ENCODE assay signal across 8 cellular contexts in the genomic region with DNA sequence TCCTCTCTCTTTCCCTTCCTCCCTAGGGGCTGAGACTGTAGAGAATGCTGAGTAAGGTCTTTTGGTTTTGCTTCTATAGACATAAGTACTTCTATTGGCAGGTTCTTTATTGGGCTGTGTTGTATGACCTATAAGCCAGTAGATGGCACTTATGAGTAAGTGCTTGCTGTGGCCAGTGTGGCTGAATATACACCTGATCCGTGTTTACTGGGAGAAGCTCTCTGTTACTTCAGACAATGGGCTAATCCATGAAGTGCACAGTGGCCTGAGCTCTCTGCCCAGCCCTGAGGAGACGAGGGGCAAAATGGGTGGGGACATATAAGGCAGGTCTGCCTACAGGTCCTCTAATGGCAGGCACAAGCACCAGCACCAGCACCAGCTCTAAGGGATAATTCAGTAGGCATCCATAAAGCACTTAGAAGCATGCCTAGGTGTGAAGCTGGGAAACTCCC.
DNase-seq lines count a peak whose midpoint lies in the region; ATAC-seq, FAIRE-seq and TF ChIP-seq lines count a peak whose summit lies in the region.

No MANE protein-coding gene starts in this region.

- H3K18ac ChIP-seq in H1 (ENCODE audit: extremely low read depth, low read length): 0 out of 2 replicates have a peak overlapping the region, but pooled peaks have one; percentile 9

- H3K27ac Mint-ChIP-seq in osteocyte (ENCODE audit: unreplicated experiment): no peak overlapping the region

- no peak overlapping the region for H2BK12ac ChIP-seq in H1 (ENCODE audit: low read depth, low read length)

- no peak overlapping the region for H4K5ac ChIP-seq in H1 (ENCODE audit: insufficient read length, low read depth, low read length)

- H3K36me3 Mint-ChIP-seq in osteocyte (ENCODE audit: unreplicated experiment): peaks cover 8% of the 10 kb centered on the region
- H3K36me3 Mint-ChIP-seq in activated T-cell treated with anti-CD3 and anti-CD28 coated beads, Interleukin-2, amount 50 U/mL, for 4 hours (ENCODE audit: insufficient read depth): no peaks in the 10 kb centered on the region

- no peak overlapping the region for H3K4me2 ChIP-seq in H1 (ENCODE audit: insufficient read depth in 1 of 2, low read depth in 2 of 2, low read length in 2 of 2)

- no peak overlapping the region for H2AK5ac ChIP-seq in H1 (ENCODE audit: low read depth, low read length)

- peak overlapping the region; percentile 98 for H2AFZ ChIP-seq in H1 (ENCODE audit: low read length)

- no peaks in the 10 kb centered on the region for H3K79me1 ChIP-seq in H1 (ENCODE audit: low read depth, low read length)

- H3K4me3 ChIP-seq in H1 (ENCODE audit: extremely low read depth in 1 of 4, insufficient read depth in 2 of 4, low read depth in 3 of 4, low read length in 4 of 4): no peak overlapping the region

- DNase-seq in D721Med (ENCODE audit: insufficient read length, low spot score): no peak
- DNase-seq in GM19239 (ENCODE audit: insufficient read length, low spot score): peak; percentile 4
- peak; percentile 18 for DNase-seq in NCI-H774 (lab: John Stamatoyannopoulos, UW)
- DNase-seq in H1 (ENCODE audit: low read depth in 1 of 2, low spot score in 2 of 2): peak in 1 of 2 experiments; percentile 48
- DNase-seq in osteocyte (ENCODE audit: extremely low spot score, unreplicated experiment): no peak
- DNase-seq in activated T-cell treated with anti-CD3 and anti-CD28 coated beads, Interleukin-2, amount 50 U/mL, for 4 hours: no peak
- DNase-seq in stimulated activated CD8-positive, alpha-beta memory T cell treated with anti-CD3 and anti-CD28 coated beads, Interleukin-4, amount 100 ng/mL, for 48 hours: no peak

- no peak overlapping the region for H4K91ac ChIP-seq in H1 (replicated peaks; ENCODE audit: insufficient read length, low read length)

- FAIRE-seq in D721Med (lab: Jason Lieb, UNC) (no peak), GM19239 (lab: Jason Lieb, UNC) (peak; percentile 59), H1 (lab: Jason Lieb, UNC) (peak; percentile 90)

- no peak overlapping the region for H2BK5ac ChIP-seq in H1 (ENCODE audit: low read depth, low read length)

- no peak overlapping the region for H2BK15ac ChIP-seq in H1 (ENCODE audit: low read length)

- no peaks in the 10 kb centered on the region for H3K36me3 ChIP-seq in H1 (ENCODE audit: control insufficient read depth in 2 of 4, insufficient read depth in 4 of 4, low read length in 3 of 4)

- POLR2A ChIA-PET in H1 (lab: Charles Lee; ENCODE audit: partially characterized antibody): no interaction called here

- no peak overlapping the region for H3K4ac ChIP-seq in H1 (replicated peaks; ENCODE audit: insufficient read length, low read depth, low read length)

- peak; percentile 97 for ATAC-seq in HG03135 (IDR thresholded peaks at IDR 0.05; ENCODE audit: unreplicated experiment)
- no peak for ATAC-seq in activated T-cell treated with anti-CD3 and anti-CD28 coated beads, Interleukin-2, amount 50 U/mL, for 4 hours

- no peak overlapping the region for H3K14ac ChIP-seq in H1 (ENCODE audit: insufficient read length)

- CTCF ChIA-PET in H1 (lab: Charles Lee; ENCODE audit: partially characterized antibody): interaction anchor here (0.6 to 4.2 kb wide), 33 partner anchors 8 to 1830 kb away, joined by 3 to 29 read pairs (median 3); no protein-coding TSS in a partner anchor

- H3K79me2 ChIP-seq in H1 (ENCODE audit: control insufficient read depth in 1 of 2, insufficient read depth in 2 of 2, low read length in 2 of 2): no peaks in the 10 kb centered on the region

- H3K23ac ChIP-seq in H1 (ENCODE audit: insufficient read length): no peak overlapping the region

- TF ChIP-seq RAD21 in H1 (IDR thresholded peaks at IDR 0.05 in 1 of 2, conservative IDR thresholded peaks at IDR 0.05 in 1 of 2; ENCODE audit: low read depth in 2 of 2, low read length in 2 of 2): peak; percentile 77

- no peak overlapping the region for H3K4me3 Mint-ChIP-seq in osteocyte (ENCODE audit: unreplicated experiment)
- no peak overlapping the region for H3K4me3 Mint-ChIP-seq in activated T-cell treated with anti-CD3 and anti-CD28 coated beads, Interleukin-2, amount 50 U/mL, for 4 hours

- no peaks in the 10 kb centered on the region for H3K27me3 Mint-ChIP-seq in osteocyte (ENCODE audit: unreplicated experiment)
- H3K27me3 Mint-ChIP-seq in activated T-cell treated with anti-CD3 and anti-CD28 coated beads, Interleukin-2, amount 50 U/mL, for 4 hours (ENCODE audit: low read depth): no peaks in the 10 kb centered on the region

- no peak overlapping the region for H3K9ac ChIP-seq in H1 (replicated peaks in 1 of 4; ENCODE audit: extremely low read depth in 1 of 4, low read depth in 3 of 4, low read length in 3 of 4)

- peaks cover 18% of the 10 kb centered on the region for H3K9me3 Mint-ChIP-seq in osteocyte (ENCODE audit: unreplicated experiment)
- H3K9me3 Mint-ChIP-seq in activated T-cell treated with anti-CD3 and anti-CD28 coated beads, Interleukin-2, amount 50 U/mL, for 4 hours: peaks cover 12% of the 10 kb centered on the region

- 34% methylated on average over 2 of the region's 2 CpGs; no CpG with 5 or more reads in 1 of the 2 experiments for WGBS in H1 (ENCODE audit: extremely low coverage in 1 of 2, insufficient coverage in 1 of 2, insufficient read length in 1 of 2, insufficient replicate concordance in 2 of 2, low coverage in 1 of 2, low lambda C conversion rate in 2 of 2, missing lambda C conversion rate in 1 of 2), 2 experiments

- TF ChIP-seq EP300 in H1 (IDR thresholded peaks at IDR 0.05; ENCODE audit: borderline replicate concordance in 1 of 2, low read depth in 2 of 2, low read length in 2 of 2): no peak

- no peak overlapping the region for H2BK120ac ChIP-seq in H1 (replicated peaks; ENCODE audit: low read depth, low read length)

- TF ChIP-seq POLR2A in H1 (IDR thresholded peaks at IDR 0.05; ENCODE audit: control extremely low read depth in 1 of 2, low read depth in 2 of 2, low read length in 2 of 2): no peak

- H3K23me2 ChIP-seq in H1 (ENCODE audit: low read depth, low read length): no peaks in the 10 kb centered on the region

- no peak overlapping the region for H3K27ac ChIP-seq in H1 (ENCODE audit: low read depth, low read length)

- H4K20me1 ChIP-seq in H1 (replicated peaks in 1 of 2; ENCODE audit: control insufficient read depth in 1 of 2, insufficient read depth in 2 of 2, low read length in 2 of 2): no peaks in the 10 kb centered on the region

- no peaks in the 10 kb centered on the region for H3K27me3 ChIP-seq in H1 (replicated peaks in 1 of 4; ENCODE audit: control insufficient read depth in 3 of 4, extremely low read depth in 1 of 4, insufficient read depth in 3 of 4, low read length in 3 of 4)

- peaks cover 0 to 2% (median 0%) of the 10 kb centered on the region in 4 experiments; a peak in 3 of 7 replicates for H3K4me1 ChIP-seq in H1 (replicated peaks in 1 of 4; ENCODE audit: control insufficient read depth in 3 of 4, insufficient read depth in 4 of 4, low read length in 3 of 4)

- no peak overlapping the region for H2BK20ac ChIP-seq in H1 (ENCODE audit: low read length)

- H3K4me1 Mint-ChIP-seq in osteocyte (ENCODE audit: unreplicated experiment): no peaks in the 10 kb centered on the region
- H3K4me1 Mint-ChIP-seq in activated T-cell treated with anti-CD3 and anti-CD28 coated beads, Interleukin-2, amount 50 U/mL, for 4 hours (ENCODE audit: low read depth): no peaks in the 10 kb centered on the region

- no peaks in the 10 kb centered on the region for H3K9me3 ChIP-seq in H1 (ENCODE audit: insufficient read depth in 2 of 2, low read depth in 1 of 2, low read length in 1 of 2)

- TF ChIP-seq CTCF in D721Med (IDR thresholded peaks at IDR 0.05; ENCODE audit: insufficient read depth, missing control alignments) (peak; percentile 47), H1 (IDR thresholded peaks at IDR 0.05; ENCODE audit: control extremely low read depth in 1 of 3, insufficient read depth in 1 of 3, low read depth in 1 of 3, low read length in 3 of 3) (peak in 2 of 3 experiments; percentile 66 to 70; a peak in 3 of 4 replicates), osteocyte (IDR thresholded peaks at IDR 0.05) (peak; percentile 62)

- H4K8ac ChIP-seq in H1 (ENCODE audit: extremely low read depth, insufficient read depth, low read length): no peak overlapping the region

- H3K56ac ChIP-seq in H1 (replicated peaks; ENCODE audit: insufficient read length, low read depth, low read length): no peak overlapping the region

TF ChIP-seq in H1, 55 proteins besides CTCF, POLR2A, EP300 and RAD21:
- TF ChIP-seq SIX5 (IDR thresholded peaks at IDR 0.05; ENCODE audit: low read depth, low read length) (no peak), HDAC6 (IDR thresholded peaks at IDR 0.05; ENCODE audit: low read depth, low read length) (no peak), MAFK (IDR thresholded peaks at IDR 0.05; ENCODE audit: low read depth, low read length) (peak; percentile 98)
- TF ChIP-seq, protein P1, sequence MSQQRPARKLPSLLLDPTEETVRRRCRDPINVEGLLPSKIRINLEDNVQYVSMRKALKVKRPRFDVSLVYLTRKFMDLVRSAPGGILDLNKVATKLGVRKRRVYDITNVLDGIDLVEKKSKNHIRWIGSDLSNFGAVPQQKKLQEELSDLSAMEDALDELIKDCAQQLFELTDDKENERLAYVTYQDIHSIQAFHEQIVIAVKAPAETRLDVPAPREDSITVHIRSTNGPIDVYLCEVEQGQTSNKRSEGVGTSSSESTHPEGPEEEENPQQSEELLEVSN (IDR thresholded peaks at IDR 0.05): 0 out of 2 replicates have a peak, but pooled peaks have one; percentile 40

Comparison
In these comparisons a context has a peak if more than half of its experiments do, and no peak if none do; other contexts are left out.
1. DNase-seq: peak in GM19239 (single experiment) and NCI-H774 (single experiment); none in D721Med (single experiment), osteocyte (single experiment), activated T-cell treated with anti-CD3 and anti-CD28 coated beads, Interleukin-2, amount 50 U/mL, for 4 hours (single experiment) and stimulated activated CD8-positive, alpha-beta memory T cell treated with anti-CD3 and anti-CD28 coated beads, Interleukin-4, amount 100 ng/mL, for 48 hours (single experiment).
2. Peak in every context shown above with its lines, with median percentiles within 50 percentile points of each other: CTCF ChIP-seq.